12 cellular contexts compared by ENCODE assay signal in genomic region chr2:45653125-45653524, GRCh38. TPM values are rescaled to one million over a fixed set of nuclear protein-coding genes. Genes with fewer than 3 reads are reported as not detected.
DNase-seq lines count a peak whose midpoint lies in the region; ATAC-seq, FAIRE-seq and TF ChIP-seq lines count a peak whose summit lies in the region.
"Had no signal": no experiment of that assay in that cellular context is flagged by ENCODE, and none has a peak within 500 bp of the region (broad histone marks: within the 10 kb centered on the region; RNA-seq: fewer than 3 reads in every experiment).

No MANE protein-coding gene starts in this region.

- POLR2A ChIA-PET in SK-N-SH (lab: Yijun Ruan, JAX), result interaction anchor here (0.8 to 1.4 kb wide), 3 partner anchors 45 to 109 kb away, joined by 3 read pairs; no protein-coding TSS in a partner anchor
- POLR2A ChIA-PET in activated CD4-positive, alpha-beta memory T cell treated with anti-CD3 and anti-CD28 coated beads for 36 hours (lab: Charles Lee), result no interaction called here

- peaks cover 0 to 30% of the 10 kb centered on the region in 2 experiments; a peak in 2 of 4 replicates for H3K4me1 ChIP-seq in SK-N-SH (ENCODE audit: control insufficient read depth in 1 of 2, insufficient read depth in 2 of 2, low read depth in 1 of 2, low read length in 1 of 2)
- H3K4me1 ChIP-seq in gastroesophageal sphincter, result peaks cover 0 to 74% (median 11%) of the 10 kb centered on the region in 3 donors

- H3K27me3 Mint-ChIP-seq in activated CD4-positive, alpha-beta memory T cell treated with anti-CD3 and anti-CD28 coated beads for 36 hours, result peaks cover 2% of the 10 kb centered on the region

- H3K27ac Mint-ChIP-seq in activated CD4-positive, alpha-beta memory T cell treated with anti-CD3 and anti-CD28 coated beads for 36 hours, result no peak overlapping the region
- H3K27ac Mint-ChIP-seq in stimulated activated effector memory CD8-positive, alpha-beta T cell treated with anti-CD3 and anti-CD28 coated beads, Interleukin-12 subunit alpha, Interleukin-12 subunit beta, amount 100 ng/mL, for 72 hours, result no peak overlapping the region

- no peak overlapping the region for H3K9ac ChIP-seq in SK-N-SH

- H3K27ac ChIP-seq in SK-N-SH (ENCODE audit: low read depth in 2 of 2, low read length in 1 of 2) (no peak overlapping the region), gastroesophageal sphincter (peak overlapping the region in 1 of 4 donors; percentile 100)
- H3K27ac ChIP-seq: 22Rv1 had no signal

- peak overlapping the region; percentile 87 to 88; a peak in 2 of 4 replicates for H3K4me3 ChIP-seq in SK-N-SH (ENCODE audit: low read depth in 2 of 2, low read length in 1 of 2)
- peak overlapping the region; percentile 74 to 97 for H3K4me3 ChIP-seq in gastroesophageal sphincter

- no peaks in the 10 kb centered on the region for H3K9me3 Mint-ChIP-seq in activated CD4-positive, alpha-beta memory T cell treated with anti-CD3 and anti-CD28 coated beads for 36 hours
- no peaks in the 10 kb centered on the region for H3K9me3 Mint-ChIP-seq in stimulated activated effector memory CD8-positive, alpha-beta T cell treated with anti-CD3 and anti-CD28 coated beads, Interleukin-12 subunit alpha, Interleukin-12 subunit beta, amount 100 ng/mL, for 72 hours

- H3K27me3 ChIP-seq in SK-N-SH (ENCODE audit: insufficient read depth), result no peaks in the 10 kb centered on the region
- no peaks in the 10 kb centered on the region for H3K27me3 ChIP-seq in gastroesophageal sphincter

- H3F3A ChIP-seq in SK-N-SH (replicated peaks; ENCODE audit: insufficient read depth), result no peaks in the 10 kb centered on the region

- CTCF ChIA-PET in SK-N-SH (lab: Yijun Ruan, JAX), result interaction anchor here (0.7 to 5.2 kb wide), 20 partner anchors 9 to 304 kb away, joined by 3 to 43 read pairs (median 4); no protein-coding TSS in a partner anchor
- CTCF ChIA-PET in activated CD4-positive, alpha-beta memory T cell treated with anti-CD3 and anti-CD28 coated beads for 36 hours (lab: Charles Lee), result interaction anchor here (1.1 to 2.8 kb wide), 2 partner anchors 9 to 125 kb away, joined by 3 to 22 read pairs; no protein-coding TSS in a partner anchor

- H3K4me2 ChIP-seq in SK-N-SH, result peak overlapping the region; percentile 87

- H3K4me1 Mint-ChIP-seq in activated CD4-positive, alpha-beta memory T cell treated with anti-CD3 and anti-CD28 coated beads for 36 hours (ENCODE audit: low read depth), result peaks cover 25% of the 10 kb centered on the region
- H3K4me1 Mint-ChIP-seq in stimulated activated effector memory CD8-positive, alpha-beta T cell treated with anti-CD3 and anti-CD28 coated beads, Interleukin-12 subunit alpha, Interleukin-12 subunit beta, amount 100 ng/mL, for 72 hours, result peaks cover 27% of the 10 kb centered on the region

- intact Hi-C loops in activated CD4-positive, alpha-beta memory T cell treated with anti-CD3 and anti-CD28 coated beads for 36 hours (cut with micrococcal nuclease), result loop anchor here (5.0 kb wide), 1 partner anchor 44 kb away; no protein-coding TSS in a partner anchor

- no peak for TF ChIP-seq RAD21 in SK-N-SH (IDR thresholded peaks at IDR 0.05; ENCODE audit: low read length)

- no peak for FAIRE-seq in GM19239 (lab: Jason Lieb, UNC)

- H3K36me3 Mint-ChIP-seq in activated CD4-positive, alpha-beta memory T cell treated with anti-CD3 and anti-CD28 coated beads for 36 hours, result peaks cover 2% of the 10 kb centered on the region
- peaks cover 7% of the 10 kb centered on the region for H3K36me3 Mint-ChIP-seq in stimulated activated effector memory CD8-positive, alpha-beta T cell treated with anti-CD3 and anti-CD28 coated beads, Interleukin-12 subunit alpha, Interleukin-12 subunit beta, amount 100 ng/mL, for 72 hours

- 90% methylated on average over 2 of the region's 2 CpGs for WGBS in SK-N-SH (ENCODE audit: low lambda C conversion rate)
- 0 to 58% methylated on average over 1 to 2 of the region's 2 CpGs for WGBS in gastroesophageal sphincter (ENCODE audit: low coverage in 1 of 2), 2 donors

- TF ChIP-seq CTCF in SK-N-SH (IDR thresholded peaks at IDR 0.05) (no peak), gastroesophageal sphincter (IDR thresholded peaks at IDR 0.05) (no peak)

- no peak overlapping the region for H2AFZ ChIP-seq in SK-N-SH (ENCODE audit: low read depth)

- no peak for TF ChIP-seq POLR2A in gastroesophageal sphincter (IDR thresholded peaks at IDR 0.05)

- peaks cover 44% of the 10 kb centered on the region for H3K79me2 ChIP-seq in SK-N-SH (ENCODE audit: insufficient read depth)

- no peak for TF ChIP-seq EP300 in SK-N-SH (IDR thresholded peaks at IDR 0.05; ENCODE audit: borderline replicate concordance in 1 of 2, low read depth in 1 of 2, low read length in 1 of 2)
- TF ChIP-seq EP300 in gastroesophageal sphincter (IDR thresholded peaks at IDR 0.05), result no peak

- ATAC-seq in SK-N-SH treated with all-trans-retinoic acid at 6 μM for 48 hours (no peak), gastroesophageal sphincter (no peak)
- ATAC-seq in stimulated activated effector memory CD8-positive, alpha-beta T cell treated with anti-CD3 and anti-CD28 coated beads, Interleukin-12 subunit alpha, Interleukin-12 subunit beta, amount 100 ng/mL, for 72 hours, result no peak
- ATAC-seq: left colon had no signal

- peak overlapping the region; percentile 77 for H3K4me3 Mint-ChIP-seq in activated CD4-positive, alpha-beta memory T cell treated with anti-CD3 and anti-CD28 coated beads for 36 hours
- peak overlapping the region; percentile 84 for H3K4me3 Mint-ChIP-seq in stimulated activated effector memory CD8-positive, alpha-beta T cell treated with anti-CD3 and anti-CD28 coated beads, Interleukin-12 subunit alpha, Interleukin-12 subunit beta, amount 100 ng/mL, for 72 hours

- no peaks in the 10 kb centered on the region for H3K9me3 ChIP-seq in SK-N-SH
- H3K9me3 ChIP-seq in gastroesophageal sphincter, result no peaks in the 10 kb centered on the region

- no peaks in the 10 kb centered on the region for H3K9me2 ChIP-seq in SK-N-SH

- H4K20me1 ChIP-seq in SK-N-SH (ENCODE audit: insufficient read depth), result no peaks in the 10 kb centered on the region

- DNase-seq in SK-N-SH (no peak), GM19239 (ENCODE audit: insufficient read length, low spot score) (no peak), NCI-H1436 treated with DMSO at 0.1 percent for 48 hours (lab: John Stamatoyannopoulos, UW) (no peak), GF-D8 (lab: John Stamatoyannopoulos, UW) (no peak)
- no peak for DNase-seq in activated CD4-positive, alpha-beta memory T cell treated with anti-CD3 and anti-CD28 coated beads for 36 hours
- DNase-seq in stimulated activated effector memory CD8-positive, alpha-beta T cell treated with anti-CD3 and anti-CD28 coated beads, Interleukin-12 subunit alpha, Interleukin-12 subunit beta, amount 100 ng/mL, for 72 hours (ENCODE audit: low spot score in 2 of 2), result no peak
- DNase-seq: central memory CD4-positive, alpha-beta T cell; NCI-H1694 had no signal

- H3K36me3 ChIP-seq in SK-N-SH (replicated peaks in 1 of 2; ENCODE audit: control insufficient read depth in 1 of 2, insufficient read depth in 2 of 2, low read length in 1 of 2) (no peaks in the 10 kb centered on the region), gastroesophageal sphincter (no peaks in the 10 kb centered on the region)

TF ChIP-seq in SK-N-SH, 30 proteins besides CTCF, POLR2A, EP300 and RAD21 (continues in another document):
- no peak for TF ChIP-seq USF2 (IDR thresholded peaks at IDR 0.05; ENCODE audit: borderline replicate concordance, low read depth, low read length)
- TF ChIP-seq RCOR1 (IDR thresholded peaks at IDR 0.05; ENCODE audit: low read length), result no peak
- no peak for TF ChIP-seq NRF1 (IDR thresholded peaks at IDR 0.05; ENCODE audit: low read depth, low read length)
- no peak for TF ChIP-seq EZH2phosphoT487 (IDR thresholded peaks at IDR 0.05; ENCODE audit: borderline replicate concordance, low read depth)
- TF ChIP-seq MXI1 (IDR thresholded peaks at IDR 0.05; ENCODE audit: low read depth, low read length), result no peak

TF ChIP-seq in SK-N-SH treated with all-trans-retinoic acid at 6 μM for 48 hours, 23 proteins besides CTCF, POLR2A, EP300 and RAD21 (continues in another document):
- TF ChIP-seq TCF4 (CRISPR knock-in tag; IDR thresholded peaks at IDR 0.05; ENCODE audit: borderline replicate concordance), result no peak
- no peak for TF ChIP-seq PPARA (CRISPR knock-in tag; IDR thresholded peaks at IDR 0.05; ENCODE audit: borderline replicate concordance)
- no peak for TF ChIP-seq PATZ1 (CRISPR knock-in tag; IDR thresholded peaks at IDR 0.05; ENCODE audit: borderline replicate concordance)
- TF ChIP-seq TOX (CRISPR knock-in tag; IDR thresholded peaks at IDR 0.05; ENCODE audit: borderline replicate concordance), result no peak
- TF ChIP-seq ZFP30 (CRISPR knock-in tag; IDR thresholded peaks at IDR 0.05), result no peak
- no peak for TF ChIP-seq ZNF565 (CRISPR knock-in tag; conservative IDR thresholded peaks at IDR 0.05; ENCODE audit: low read depth)
- no peak for TF ChIP-seq SNAI2 (CRISPR knock-in tag; IDR thresholded peaks at IDR 0.05)
- no peak for TF ChIP-seq ISL1 (CRISPR knock-in tag; IDR thresholded peaks at IDR 0.05)
- no peak for TF ChIP-seq GLIS3 (CRISPR knock-in tag; IDR thresholded peaks at IDR 0.05)

RNA-seq across cellular contexts. Expression of gene PRKCE, which starts 1.6 kb away (rescaled TPM):
- 16.3 and 20.4 TPM in 2 replicates for polyA plus RNA-seq in SK-N-SH (2012; rRNA removed)
- polyA plus RNA-seq in SK-N-SH (2012; cell fraction: cytosol; rRNA removed), result 16.0 and 19.1 TPM in 2 replicates
- 11.9 and 20.1 TPM in 2 replicates for polyA plus RNA-seq in SK-N-SH (2012; cell fraction: nucleus; rRNA removed)
- 10 to 100 TPM; 12.5 to 13.6 TPM for total RNA-seq in activated CD4-positive, alpha-beta memory T cell treated with anti-CD3 and anti-CD28 coated beads for 36 hours
- total RNA-seq in gastroesophageal sphincter, result 10 to 100 TPM in 3 of 4 donors, 1 to 10 TPM in 1; 5.9 to 21.2 (median 18.5) TPM

RNA-seq across cellular contexts. Expression of gene SRBD1, which starts 42.1 kb away (rescaled TPM):
- 3.2 and 3.3 TPM in 2 replicates for polyA plus RNA-seq in SK-N-SH (2012; rRNA removed)
- polyA plus RNA-seq in SK-N-SH (2012; cell fraction: cytosol; rRNA removed), result 5.3 and 5.6 TPM in 2 replicates
- 1.4 and 3.9 TPM in 2 replicates for polyA plus RNA-seq in SK-N-SH (2012; cell fraction: nucleus; rRNA removed)
- 10 to 100 TPM; 19.3 to 20.5 TPM for total RNA-seq in activated CD4-positive, alpha-beta memory T cell treated with anti-CD3 and anti-CD28 coated beads for 36 hours
- 10 to 100 TPM in 3 of 4 donors, 1 to 10 TPM in 1; 7.7 to 16.7 (median 12.5) TPM for total RNA-seq in gastroesophageal sphincter
